10 cellular contexts compared by ENCODE assay signal in the genomic region with DNA sequence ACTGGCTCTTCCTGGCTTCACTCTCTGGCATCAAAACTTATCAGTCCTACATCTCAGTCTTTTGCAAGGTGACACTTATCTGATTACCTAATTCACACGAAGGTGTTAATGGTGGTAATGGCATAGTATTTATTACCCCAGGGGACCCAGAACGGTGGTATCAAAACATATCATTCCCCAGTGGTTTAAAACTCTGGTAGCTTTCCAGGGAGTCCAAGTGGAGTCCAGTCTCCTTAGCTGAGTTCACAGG. TPM values are rescaled to one million over a fixed set of nuclear protein-coding genes. Genes with fewer than 3 reads are reported as not detected.
DNase-seq lines count a peak whose midpoint lies in the region; ATAC-seq, FAIRE-seq and TF ChIP-seq lines count a peak whose summit lies in the region.
"Had no signal": no experiment of that assay in that cellular context is flagged by ENCODE, and none has a peak within 500 bp of the region (broad histone marks: within the 10 kb centered on the region; RNA-seq: fewer than 3 reads in every experiment).

No MANE protein-coding gene starts in this region.

- POLR2A ChIA-PET in WTC11 (lab: Charles Lee) (no interaction called here), GM10248 (lab: Yijun Ruan, JAX) (interaction anchor here (0.8 to 1.0 kb wide), 2 partner anchors 9 to 21 kb away, joined by 3 read pairs; no protein-coding TSS in a partner anchor)

- H3K36me3 Mint-ChIP-seq in T-helper 1 cell treated with Interleukin-12 subunit alpha and Interleukin-12 subunit beta and Interleukin-4 antibody, amounts not matched to agents 30 μg/mL and 1 μg/mL, for 36 hours (ENCODE audit: low read depth), result peaks cover 66% of the 10 kb centered on the region
- peaks cover 23% of the 10 kb centered on the region for H3K36me3 Mint-ChIP-seq in WTC11
- H3K36me3 Mint-ChIP-seq in stimulated activated effector memory CD8-positive, alpha-beta T cell treated with anti-CD3 and anti-CD28 coated beads, Interleukin-12 subunit alpha, Interleukin-12 subunit beta, amount 100 ng/mL, for 72 hours, result peaks cover 5% of the 10 kb centered on the region

- peaks cover 9% of the 10 kb centered on the region for H3K9me3 Mint-ChIP-seq in T-helper 1 cell treated with Interleukin-12 subunit alpha and Interleukin-12 subunit beta and Interleukin-4 antibody, amounts not matched to agents 30 μg/mL and 1 μg/mL, for 36 hours
- peaks cover 18% of the 10 kb centered on the region for H3K9me3 Mint-ChIP-seq in WTC11
- H3K9me3 Mint-ChIP-seq in stimulated activated effector memory CD8-positive, alpha-beta T cell treated with anti-CD3 and anti-CD28 coated beads, Interleukin-12 subunit alpha, Interleukin-12 subunit beta, amount 100 ng/mL, for 72 hours, result peaks cover 3% of the 10 kb centered on the region

- peak overlapping the region; percentile 66 for H3K4me3 Mint-ChIP-seq in T-helper 1 cell treated with Interleukin-12 subunit alpha and Interleukin-12 subunit beta and Interleukin-4 antibody, amounts not matched to agents 30 μg/mL and 1 μg/mL, for 36 hours
- H3K4me3 Mint-ChIP-seq in WTC11, result no peak overlapping the region
- no peak overlapping the region for H3K4me3 Mint-ChIP-seq in stimulated activated effector memory CD8-positive, alpha-beta T cell treated with anti-CD3 and anti-CD28 coated beads, Interleukin-12 subunit alpha, Interleukin-12 subunit beta, amount 100 ng/mL, for 72 hours

- ATAC-seq in WTC11, result no peak
- ATAC-seq in stimulated activated effector memory CD8-positive, alpha-beta T cell treated with anti-CD3 and anti-CD28 coated beads, Interleukin-12 subunit alpha, Interleukin-12 subunit beta, amount 100 ng/mL, for 72 hours, result no peak

- no peak for FAIRE-seq in kidney (lab: Jason Lieb, UNC)

- H3K4me1 ChIP-seq in kidney (ENCODE audit: control insufficient read depth in 1 of 2, insufficient read depth in 1 of 2, low read depth in 1 of 2, low read length in 2 of 2), result peaks cover 67 to 70% of the 10 kb centered on the region in 2 donors

- peak overlapping the region; percentile 37 to 56 for H3K27ac ChIP-seq in kidney (ENCODE audit: low read depth in 2 of 2, low read length in 2 of 2)

- CTCF ChIA-PET in WTC11 (lab: Charles Lee), result no interaction called here
- CTCF ChIA-PET in GM10248 (lab: Yijun Ruan, JAX), result interaction anchor here (0.8 to 3.4 kb wide), 4 partner anchors 10 to 26 kb away, joined by 3 to 9 read pairs (median 4); no protein-coding TSS in a partner anchor

- H3K4me1 Mint-ChIP-seq in T-helper 1 cell treated with Interleukin-12 subunit alpha and Interleukin-12 subunit beta and Interleukin-4 antibody, amounts not matched to agents 30 μg/mL and 1 μg/mL, for 36 hours (ENCODE audit: low read depth), result peaks cover 73% of the 10 kb centered on the region
- peaks cover 52% of the 10 kb centered on the region for H3K4me1 Mint-ChIP-seq in WTC11
- H3K4me1 Mint-ChIP-seq in stimulated activated effector memory CD8-positive, alpha-beta T cell treated with anti-CD3 and anti-CD28 coated beads, Interleukin-12 subunit alpha, Interleukin-12 subunit beta, amount 100 ng/mL, for 72 hours, result peaks cover 82% of the 10 kb centered on the region

- H3K4me3 ChIP-seq in kidney (ENCODE audit: low read length in 2 of 2), result peak overlapping the region in 1 of 2 donors; percentile 2
- H3K4me3 ChIP-seq: mucosa of descending colon had no signal

- no peaks in the 10 kb centered on the region for H3K36me3 ChIP-seq in kidney (ENCODE audit: control insufficient read depth in 1 of 2, insufficient read depth in 2 of 2, low read length in 2 of 2)

- no peak for DNase-seq in T-helper 1 cell
- no peak for DNase-seq in WTC11 (ENCODE audit: low spot score)
- DNase-seq in kidney, result no peak
- DNase-seq in stimulated activated effector memory CD8-positive, alpha-beta T cell treated with anti-CD3 and anti-CD28 coated beads, Interleukin-12 subunit alpha, Interleukin-12 subunit beta, amount 100 ng/mL, for 72 hours (ENCODE audit: low spot score in 2 of 2), result no peak
- DNase-seq in GM10248 (ENCODE audit: extremely low spot score), result no peak
- no peak for DNase-seq in NCI-H510A (lab: John Stamatoyannopoulos, UW)
- DNase-seq in MV-4-11 (lab: John Stamatoyannopoulos, UW), result no peak
- DNase-seq: NCI-H1436 treated with DMSO at 0.1 percent for 48 hours had no signal

- H3K9ac ChIP-seq in kidney (ENCODE audit: low read length in 2 of 2), result peak overlapping the region in 1 of 2 donors; percentile 21

- TF ChIP-seq CTCF in WTC11 (IDR thresholded peaks at IDR 0.05), result no peak
- TF ChIP-seq CTCF in kidney (IDR thresholded peaks at IDR 0.05; ENCODE audit: borderline replicate concordance, extremely low read depth, insufficient read depth), result no peak
- no peak for TF ChIP-seq CTCF in GM10248 (IDR thresholded peaks at IDR 0.05; ENCODE audit: control extremely low read depth, extremely low read depth, low read depth, missing control alignments)

- intact Hi-C loops in kidney (cut with DNase I), result no loop called here

- H3K27me3 Mint-ChIP-seq in T-helper 1 cell treated with Interleukin-12 subunit alpha and Interleukin-12 subunit beta and Interleukin-4 antibody, amounts not matched to agents 30 μg/mL and 1 μg/mL, for 36 hours (ENCODE audit: low read depth), result no peaks in the 10 kb centered on the region
- H3K27me3 Mint-ChIP-seq in WTC11 (ENCODE audit: low read depth), result no peaks in the 10 kb centered on the region

- H3K27ac Mint-ChIP-seq in T-helper 1 cell treated with Interleukin-12 subunit alpha and Interleukin-12 subunit beta and Interleukin-4 antibody, amounts not matched to agents 30 μg/mL and 1 μg/mL, for 36 hours, result peak overlapping the region; percentile 74
- 0 out of 2 replicates have a peak overlapping the region, but pooled peaks have one; percentile 38 for H3K27ac Mint-ChIP-seq in WTC11
- H3K27ac Mint-ChIP-seq in stimulated activated effector memory CD8-positive, alpha-beta T cell treated with anti-CD3 and anti-CD28 coated beads, Interleukin-12 subunit alpha, Interleukin-12 subunit beta, amount 100 ng/mL, for 72 hours, result peak overlapping the region; percentile 89

- H3K9me3 ChIP-seq in kidney (ENCODE audit: control insufficient read depth in 1 of 2, low read length in 2 of 2), result no peaks in the 10 kb centered on the region

TF ChIP-seq in WTC11, 78 proteins besides CTCF, POLR2A, EP300 and RAD21 (continues in another document):
- no peak for TF ChIP-seq ESRRA (CRISPR knock-in tag; IDR thresholded peaks at IDR 0.05; ENCODE audit: borderline replicate concordance)
- no peak for TF ChIP-seq SMAD4 (CRISPR knock-in tag; IDR thresholded peaks at IDR 0.05)
- no peak for TF ChIP-seq ZNF121 (CRISPR knock-in tag; IDR thresholded peaks at IDR 0.05)
- TF ChIP-seq NFATC4 (CRISPR knock-in tag; IDR thresholded peaks at IDR 0.05), result no peak
- TF ChIP-seq, protein P1, sequence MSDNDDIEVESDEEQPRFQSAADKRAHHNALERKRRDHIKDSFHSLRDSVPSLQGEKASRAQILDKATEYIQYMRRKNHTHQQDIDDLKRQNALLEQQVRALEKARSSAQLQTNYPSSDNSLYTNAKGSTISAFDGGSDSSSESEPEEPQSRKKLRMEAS (CRISPR knock-in tag; IDR thresholded peaks at IDR 0.05), result no peak
- TF ChIP-seq, protein P2, sequence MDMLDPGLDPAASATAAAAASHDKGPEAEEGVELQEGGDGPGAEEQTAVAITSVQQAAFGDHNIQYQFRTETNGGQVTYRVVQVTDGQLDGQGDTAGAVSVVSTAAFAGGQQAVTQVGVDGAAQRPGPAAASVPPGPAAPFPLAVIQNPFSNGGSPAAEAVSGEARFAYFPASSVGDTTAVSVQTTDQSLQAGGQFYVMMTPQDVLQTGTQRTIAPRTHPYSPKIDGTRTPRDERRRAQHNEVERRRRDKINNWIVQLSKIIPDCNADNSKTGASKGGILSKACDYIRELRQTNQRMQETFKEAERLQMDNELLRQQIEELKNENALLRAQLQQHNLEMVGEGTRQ (CRISPR knock-in tag; IDR thresholded peaks at IDR 0.05), result no peak
- TF ChIP-seq ZNF263 (CRISPR knock-in tag; IDR thresholded peaks at IDR 0.05; ENCODE audit: low read depth), result no peak
- TF ChIP-seq TCF7 (CRISPR knock-in tag; IDR thresholded peaks at IDR 0.05; ENCODE audit: low read depth), result no peak
- no peak for TF ChIP-seq ZNF219 (CRISPR knock-in tag; IDR thresholded peaks at IDR 0.05; ENCODE audit: borderline replicate concordance)
- no peak for TF ChIP-seq NFYB (CRISPR knock-in tag; conservative IDR thresholded peaks at IDR 0.05; ENCODE audit: low read depth)
- no peak for TF ChIP-seq RELA (CRISPR knock-in tag; IDR thresholded peaks at IDR 0.05; ENCODE audit: borderline replicate concordance)
- TF ChIP-seq, protein P3, sequence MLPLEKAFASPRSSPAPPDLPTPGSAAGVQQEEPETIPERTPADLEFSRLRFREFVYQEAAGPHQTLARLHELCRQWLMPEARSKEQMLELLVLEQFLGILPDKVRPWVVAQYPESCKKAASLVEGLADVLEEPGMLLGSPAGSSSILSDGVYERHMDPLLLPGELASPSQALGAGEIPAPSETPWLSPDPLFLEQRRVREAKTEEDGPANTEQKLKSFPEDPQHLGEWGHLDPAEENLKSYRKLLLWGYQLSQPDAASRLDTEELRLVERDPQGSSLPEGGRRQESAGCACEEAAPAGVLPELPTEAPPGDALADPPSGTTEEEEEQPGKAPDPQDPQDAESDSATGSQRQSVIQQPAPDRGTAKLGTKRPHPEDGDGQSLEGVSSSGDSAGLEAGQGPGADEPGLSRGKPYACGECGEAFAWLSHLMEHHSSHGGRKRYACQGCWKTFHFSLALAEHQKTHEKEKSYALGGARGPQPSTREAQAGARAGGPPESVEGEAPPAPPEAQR (CRISPR knock-in tag; IDR thresholded peaks at IDR 0.05), result no peak
- no peak for TF ChIP-seq MXD4 (CRISPR knock-in tag; IDR thresholded peaks at IDR 0.05; ENCODE audit: borderline replicate concordance)
- no peak for TF ChIP-seq ZBTB43 (CRISPR knock-in tag; IDR thresholded peaks at IDR 0.05)

RNA-seq across cellular contexts. Expression of gene SMAD3, which starts 41.3 kb away (rescaled TPM):
- 20.2 to 34.6 TPM (median 25.0 TPM) in 3 replicates for total RNA-seq in WTC11 (2021)
- 58.2 TPM for total RNA-seq in kidney
- 10.1 TPM for polyA plus RNA-seq in kidney (ENCODE audit: insufficient read depth, low read depth, low replicate concordance)

Comparison
In these comparisons a context has a peak if more than half of its experiments do, and no peak if none do; other contexts are left out.
1. H3K27ac Mint-ChIP-seq: peak in every context shown above with its lines; median percentile 89 in stimulated activated effector memory CD8-positive, alpha-beta T cell treated with anti-CD3 and anti-CD28 coated beads, Interleukin-12 subunit alpha, Interleukin-12 subunit beta, amount 100 ng/mL, for 72 hours; 74 in T-helper 1 cell treated with Interleukin-12 subunit alpha and Interleukin-12 subunit beta and Interleukin-4 antibody, amounts not matched to agents 30 μg/mL and 1 μg/mL, for 36 hours; 38 in WTC11.